Comparison of ENCODE assay signal across 1 cellular context in the genomic region with DNA sequence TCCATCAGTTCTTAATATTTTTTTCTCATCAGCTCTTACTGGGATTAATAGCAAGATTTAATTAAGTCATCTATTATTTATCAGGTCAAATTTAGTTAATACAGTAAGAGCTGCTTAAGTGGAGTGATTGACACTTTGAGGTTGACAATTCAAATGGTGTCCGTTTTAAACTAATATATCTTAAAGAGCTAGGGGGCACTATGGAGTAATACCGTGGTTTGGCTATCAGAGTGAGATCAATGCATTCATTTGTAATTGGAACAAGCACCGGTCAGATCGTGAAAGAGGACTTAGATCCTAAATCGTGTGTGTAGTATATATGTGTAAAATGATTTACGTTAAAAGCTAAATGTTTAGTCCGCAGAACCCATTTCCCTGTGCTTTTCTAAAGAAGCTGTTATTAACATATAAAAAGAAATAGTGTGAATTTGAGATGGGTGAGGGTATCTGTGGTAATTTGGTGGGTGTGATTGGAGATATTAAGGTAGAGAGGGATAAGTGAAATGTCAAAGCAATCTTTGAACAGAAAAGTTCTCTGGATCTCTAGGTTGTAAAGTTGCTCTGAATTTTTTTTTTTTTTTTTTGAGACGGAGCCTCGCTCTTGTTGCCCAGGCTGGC.
TF ChIP-seq lines count a peak whose summit lies in the region.

No MANE protein-coding gene starts in this region.

TF ChIP-seq in SK-N-SH treated with all-trans-retinoic acid at 6 μM for 48 hours, 23 proteins besides CTCF, POLR2A, EP300 and RAD21 (continued from another document):
- no peak for TF ChIP-seq CSDC2 (CRISPR knock-in tag; IDR thresholded peaks at IDR 0.05)
- TF ChIP-seq, protein P1, sequence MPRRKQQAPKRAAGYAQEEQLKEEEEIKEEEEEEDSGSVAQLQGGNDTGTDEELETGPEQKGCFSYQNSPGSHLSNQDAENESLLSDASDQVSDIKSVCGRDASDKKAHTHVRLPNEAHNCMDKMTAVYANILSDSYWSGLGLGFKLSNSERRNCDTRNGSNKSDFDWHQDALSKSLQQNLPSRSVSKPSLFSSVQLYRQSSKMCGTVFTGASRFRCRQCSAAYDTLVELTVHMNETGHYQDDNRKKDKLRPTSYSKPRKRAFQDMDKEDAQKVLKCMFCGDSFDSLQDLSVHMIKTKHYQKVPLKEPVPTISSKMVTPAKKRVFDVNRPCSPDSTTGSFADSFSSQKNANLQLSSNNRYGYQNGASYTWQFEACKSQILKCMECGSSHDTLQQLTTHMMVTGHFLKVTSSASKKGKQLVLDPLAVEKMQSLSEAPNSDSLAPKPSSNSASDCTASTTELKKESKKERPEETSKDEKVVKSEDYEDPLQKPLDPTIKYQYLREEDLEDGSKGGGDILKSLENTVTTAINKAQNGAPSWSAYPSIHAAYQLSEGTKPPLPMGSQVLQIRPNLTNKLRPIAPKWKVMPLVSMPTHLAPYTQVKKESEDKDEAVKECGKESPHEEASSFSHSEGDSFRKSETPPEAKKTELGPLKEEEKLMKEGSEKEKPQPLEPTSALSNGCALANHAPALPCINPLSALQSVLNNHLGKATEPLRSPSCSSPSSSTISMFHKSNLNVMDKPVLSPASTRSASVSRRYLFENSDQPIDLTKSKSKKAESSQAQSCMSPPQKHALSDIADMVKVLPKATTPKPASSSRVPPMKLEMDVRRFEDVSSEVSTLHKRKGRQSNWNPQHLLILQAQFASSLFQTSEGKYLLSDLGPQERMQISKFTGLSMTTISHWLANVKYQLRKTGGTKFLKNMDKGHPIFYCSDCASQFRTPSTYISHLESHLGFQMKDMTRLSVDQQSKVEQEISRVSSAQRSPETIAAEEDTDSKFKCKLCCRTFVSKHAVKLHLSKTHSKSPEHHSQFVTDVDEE (CRISPR knock-in tag; IDR thresholded peaks at IDR 0.05), result no peak
- TF ChIP-seq, protein P2, sequence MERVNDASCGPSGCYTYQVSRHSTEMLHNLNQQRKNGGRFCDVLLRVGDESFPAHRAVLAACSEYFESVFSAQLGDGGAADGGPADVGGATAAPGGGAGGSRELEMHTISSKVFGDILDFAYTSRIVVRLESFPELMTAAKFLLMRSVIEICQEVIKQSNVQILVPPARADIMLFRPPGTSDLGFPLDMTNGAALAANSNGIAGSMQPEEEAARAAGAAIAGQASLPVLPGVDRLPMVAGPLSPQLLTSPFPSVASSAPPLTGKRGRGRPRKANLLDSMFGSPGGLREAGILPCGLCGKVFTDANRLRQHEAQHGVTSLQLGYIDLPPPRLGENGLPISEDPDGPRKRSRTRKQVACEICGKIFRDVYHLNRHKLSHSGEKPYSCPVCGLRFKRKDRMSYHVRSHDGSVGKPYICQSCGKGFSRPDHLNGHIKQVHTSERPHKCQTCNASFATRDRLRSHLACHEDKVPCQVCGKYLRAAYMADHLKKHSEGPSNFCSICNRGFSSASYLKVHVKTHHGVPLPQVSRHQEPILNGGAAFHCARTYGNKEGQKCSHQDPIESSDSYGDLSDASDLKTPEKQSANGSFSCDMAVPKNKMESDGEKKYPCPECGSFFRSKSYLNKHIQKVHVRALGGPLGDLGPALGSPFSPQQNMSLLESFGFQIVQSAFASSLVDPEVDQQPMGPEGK (CRISPR knock-in tag; IDR thresholded peaks at IDR 0.05; ENCODE audit: borderline replicate concordance), result no peak
